Comparison of ENCODE assay signal across 1 cellular context in genomic region chr14:25406818-25407217, GRCh38.
TF ChIP-seq lines count a peak whose summit lies in the region.

No MANE protein-coding gene starts in this region.

TF ChIP-seq in GM23338, 12 proteins besides CTCF, POLR2A, EP300 and RAD21 (continued from another document):
- TF ChIP-seq, protein P1, sequence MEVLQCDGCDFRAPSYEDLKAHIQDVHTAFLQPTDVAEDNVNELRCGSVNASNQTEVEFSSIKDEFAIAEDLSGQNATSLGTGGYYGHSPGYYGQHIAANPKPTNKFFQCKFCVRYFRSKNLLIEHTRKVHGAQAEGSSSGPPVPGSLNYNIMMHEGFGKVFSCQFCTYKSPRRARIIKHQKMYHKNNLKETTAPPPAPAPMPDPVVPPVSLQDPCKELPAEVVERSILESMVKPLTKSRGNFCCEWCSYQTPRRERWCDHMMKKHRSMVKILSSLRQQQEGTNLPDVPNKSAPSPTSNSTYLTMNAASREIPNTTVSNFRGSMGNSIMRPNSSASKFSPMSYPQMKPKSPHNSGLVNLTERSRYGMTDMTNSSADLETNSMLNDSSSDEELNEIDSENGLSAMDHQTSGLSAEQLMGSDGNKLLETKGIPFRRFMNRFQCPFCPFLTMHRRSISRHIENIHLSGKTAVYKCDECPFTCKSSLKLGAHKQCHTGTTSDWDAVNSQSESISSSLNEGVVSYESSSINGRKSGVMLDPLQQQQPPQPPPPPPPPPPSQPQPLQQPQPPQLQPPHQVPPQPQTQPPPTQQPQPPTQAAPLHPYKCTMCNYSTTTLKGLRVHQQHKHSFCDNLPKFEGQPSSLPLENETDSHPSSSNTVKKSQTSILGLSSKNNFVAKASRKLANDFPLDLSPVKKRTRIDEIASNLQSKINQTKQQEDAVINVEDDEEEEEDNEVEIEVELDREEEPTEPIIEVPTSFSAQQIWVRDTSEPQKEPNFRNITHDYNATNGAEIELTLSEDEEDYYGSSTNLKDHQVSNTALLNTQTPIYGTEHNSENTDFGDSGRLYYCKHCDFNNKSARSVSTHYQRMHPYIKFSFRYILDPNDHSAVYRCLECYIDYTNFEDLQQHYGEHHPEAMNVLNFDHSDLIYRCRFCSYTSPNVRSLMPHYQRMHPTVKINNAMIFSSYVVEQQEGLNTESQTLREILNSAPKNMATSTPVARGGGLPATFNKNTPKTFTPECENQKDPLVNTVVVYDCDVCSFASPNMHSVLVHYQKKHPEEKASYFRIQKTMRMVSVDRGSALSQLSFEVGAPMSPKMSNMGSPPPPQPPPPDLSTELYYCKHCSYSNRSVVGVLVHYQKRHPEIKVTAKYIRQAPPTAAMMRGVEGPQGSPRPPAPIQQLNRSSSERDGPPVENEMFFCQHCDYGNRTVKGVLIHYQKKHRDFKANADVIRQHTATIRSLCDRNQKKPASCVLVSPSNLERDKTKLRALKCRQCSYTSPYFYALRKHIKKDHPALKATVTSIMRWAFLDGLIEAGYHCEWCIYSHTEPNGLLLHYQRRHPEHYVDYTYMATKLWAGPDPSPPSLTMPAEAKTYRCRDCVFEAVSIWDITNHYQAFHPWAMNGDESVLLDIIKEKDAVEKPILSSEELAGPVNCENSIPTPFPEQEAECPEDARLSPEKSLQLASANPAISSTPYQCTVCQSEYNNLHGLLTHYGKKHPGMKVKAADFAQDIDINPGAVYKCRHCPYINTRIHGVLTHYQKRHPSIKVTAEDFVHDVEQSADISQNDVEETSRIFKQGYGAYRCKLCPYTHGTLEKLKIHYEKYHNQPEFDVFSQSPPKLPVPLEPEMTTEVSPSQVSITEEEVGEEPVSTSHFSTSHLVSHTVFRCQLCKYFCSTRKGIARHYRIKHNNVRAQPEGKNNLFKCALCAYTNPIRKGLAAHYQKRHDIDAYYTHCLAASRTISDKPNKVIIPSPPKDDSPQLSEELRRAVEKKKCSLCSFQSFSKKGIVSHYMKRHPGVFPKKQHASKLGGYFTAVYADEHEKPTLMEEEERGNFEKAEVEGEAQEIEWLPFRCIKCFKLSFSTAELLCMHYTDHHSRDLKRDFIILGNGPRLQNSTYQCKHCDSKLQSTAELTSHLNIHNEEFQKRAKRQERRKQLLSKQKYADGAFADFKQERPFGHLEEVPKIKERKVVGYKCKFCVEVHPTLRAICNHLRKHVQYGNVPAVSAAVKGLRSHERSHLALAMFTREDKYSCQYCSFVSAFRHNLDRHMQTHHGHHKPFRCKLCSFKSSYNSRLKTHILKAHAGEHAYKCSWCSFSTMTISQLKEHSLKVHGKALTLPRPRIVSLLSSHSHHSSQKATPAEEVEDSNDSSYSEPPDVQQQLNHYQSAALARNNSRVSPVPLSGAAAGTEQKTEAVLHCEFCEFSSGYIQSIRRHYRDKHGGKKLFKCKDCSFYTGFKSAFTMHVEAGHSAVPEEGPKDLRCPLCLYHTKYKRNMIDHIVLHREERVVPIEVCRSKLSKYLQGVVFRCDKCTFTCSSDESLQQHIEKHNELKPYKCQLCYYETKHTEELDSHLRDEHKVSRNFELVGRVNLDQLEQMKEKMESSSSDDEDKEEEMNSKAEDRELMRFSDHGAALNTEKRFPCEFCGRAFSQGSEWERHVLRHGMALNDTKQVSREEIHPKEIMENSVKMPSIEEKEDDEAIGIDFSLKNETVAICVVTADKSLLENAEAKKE (CRISPR knock-in tag; IDR thresholded peaks at IDR 0.05) = no peak
- TF ChIP-seq POLR2AphosphoS5 (IDR thresholded peaks at IDR 0.05; ENCODE audit: low read depth) (no peak), ZNF331 (CRISPR knock-in tag; IDR thresholded peaks at IDR 0.05; ENCODE audit: low read depth) (no peak), ETS1 (IDR thresholded peaks at IDR 0.05) (no peak), EZH2phosphoT487 (IDR thresholded peaks at IDR 0.05; ENCODE audit: unreplicated experiment) (no peak), STAT1 (IDR thresholded peaks at IDR 0.05; ENCODE audit: unreplicated experiment) (no peak), EZH2 (IDR thresholded peaks at IDR 0.05; ENCODE audit: low read depth, unreplicated experiment) (no peak), ZNF114 (CRISPR knock-in tag; IDR thresholded peaks at IDR 0.05) (no peak)
